ENCODE assay signal across 22 cellular contexts in genomic region chr3:120081719-120082118, GRCh38. TPM values are rescaled to one million over a fixed set of nuclear protein-coding genes. Genes with fewer than 3 reads are reported as not detected.
DNase-seq lines count a peak whose midpoint lies in the region; ATAC-seq, FAIRE-seq and TF ChIP-seq lines count a peak whose summit lies in the region.
"Had no signal": no experiment of that assay in that cellular context is flagged by ENCODE, and none has a peak within 500 bp of the region (broad histone marks: within the 10 kb centered on the region; RNA-seq: fewer than 3 reads in every experiment).

No MANE protein-coding gene starts in this region.

- H3K27ac ChIP-seq in astrocyte (ENCODE audit: low read depth, low read length) = no peak overlapping the region
- H3K27ac ChIP-seq in H9 (ENCODE audit: insufficient read length, low read depth, low read length) = no peak overlapping the region
- H3K27ac ChIP-seq in ascending aorta = no peak overlapping the region
- H3K27ac ChIP-seq: heart right ventricle, lower lobe of right lung, tibial artery had no signal

- intact Hi-C loops in ascending aorta (cut with DNase I) = no loop called here

- H3K4me1 ChIP-seq in astrocyte (ENCODE audit: insufficient read depth, low read length) (no peaks in the 10 kb centered on the region), H9 (ENCODE audit: insufficient read depth, low read length) (no peaks in the 10 kb centered on the region), ascending aorta (peaks cover 0 to 6% of the 10 kb centered on the region in 2 donors)

- H3K4me2 ChIP-seq in astrocyte (ENCODE audit: low read length) (no peak overlapping the region), H9 (ENCODE audit: insufficient read depth, insufficient read length, low read length) (no peak overlapping the region)
- H3K4me2 ChIP-seq: GM23338 had no signal

- no peak overlapping the region for H2BK5ac ChIP-seq in H9 (ENCODE audit: insufficient read length, low read length)

- TF ChIP-seq POLR2A in GM12891 (IDR thresholded peaks at IDR 0.05; ENCODE audit: low read depth, low read length) = no peak

- H3K14ac ChIP-seq in H9 (ENCODE audit: insufficient read depth, low read length) = no peak overlapping the region

- no peak overlapping the region for H2BK120ac ChIP-seq in H9 (ENCODE audit: low read depth, low read length, poor library complexity, severe bottlenecking)

- H3K4me3 Mint-ChIP-seq in astrocyte (ENCODE audit: unreplicated experiment) (no peak overlapping the region), H9 (no peak overlapping the region; a peak in 1 of 5 replicates)
- H3K4me3 Mint-ChIP-seq: activated CD4-positive, alpha-beta memory T cell treated with anti-CD3 and anti-CD28 coated beads, Interleukin-2, amount 10 ng/mL, durations not matched to agents 7 days and 5 days; activated T-cell treated with anti-CD3 and anti-CD28 coated beads, Interleukin-2, amount 50 U/mL, for 72 hours; GM23338 had no signal

- H2BK20ac ChIP-seq in H9 (ENCODE audit: low read depth, low read length, poor library complexity, severe bottlenecking) = no peak overlapping the region

- no peak overlapping the region for H3T11ph ChIP-seq in H9 (ENCODE audit: low read length)

- H3K56ac ChIP-seq in H9 (ENCODE audit: insufficient read length, low read depth, low read length) = no peak overlapping the region

- no peak overlapping the region for H3K23ac ChIP-seq in H9 (ENCODE audit: insufficient read length, low read depth, low read length)

- H3K4me3 ChIP-seq in astrocyte (ENCODE audit: insufficient read depth, low read depth, low read length) (no peak overlapping the region), ascending aorta (no peak overlapping the region)
- H3K4me3 ChIP-seq: GM23338, heart right ventricle, lower lobe of right lung, tibial artery had no signal

- H3K79me1 ChIP-seq in H9 (ENCODE audit: insufficient read depth, low read depth, low read length, poor library complexity, severe bottlenecking) = peaks cover 5% of the 10 kb centered on the region

- H3K27me3 ChIP-seq in astrocyte (ENCODE audit: insufficient read depth, low read length) (no peaks in the 10 kb centered on the region), H9 (ENCODE audit: insufficient read depth, low read length) (no peaks in the 10 kb centered on the region), ascending aorta (no peaks in the 10 kb centered on the region)
- H3K27me3 ChIP-seq: heart right ventricle, tibial artery had no signal

- no peak overlapping the region for H3K9ac ChIP-seq in astrocyte (ENCODE audit: low read length)
- H3K9ac ChIP-seq in H9 (ENCODE audit: extremely low read depth, insufficient read length, low read length) = no peak overlapping the region

- H4K8ac ChIP-seq in H9 (replicated peaks; ENCODE audit: insufficient read length, low read depth, low read length) = no peak overlapping the region

- H3K36me3 ChIP-seq in astrocyte (ENCODE audit: insufficient read depth, low read length) = no peaks in the 10 kb centered on the region
- H3K36me3 ChIP-seq in ascending aorta = no peaks in the 10 kb centered on the region
- H3K36me3 ChIP-seq: heart right ventricle, lower lobe of right lung, tibial artery had no signal

- no peak overlapping the region for H2AK5ac ChIP-seq in H9 (ENCODE audit: insufficient read length, low read length)

- H4K20me1 ChIP-seq in astrocyte (ENCODE audit: insufficient read depth, low read length) (peaks cover 86% of the 10 kb centered on the region), H9 (ENCODE audit: control insufficient read depth, insufficient read depth, insufficient read length) (no peaks in the 10 kb centered on the region)

- no peak overlapping the region for H2BK15ac ChIP-seq in H9 (ENCODE audit: low read depth, low read length)

- no CpG with 5 or more reads among the region's 3 CpGs for WGBS in H9 (ENCODE audit: extremely low coverage, insufficient read length, low lambda C conversion rate)

- H3K4me1 Mint-ChIP-seq in astrocyte (ENCODE audit: low read depth, unreplicated experiment) = peaks cover 21% of the 10 kb centered on the region
- H3K4me1 Mint-ChIP-seq in H9 = peaks cover 10 to 13% of the 10 kb centered on the region in 2 experiments

- H3K27ac Mint-ChIP-seq in astrocyte (ENCODE audit: unreplicated experiment) (no peak overlapping the region), H9 (0 out of 7 replicates have a peak overlapping the region, but pooled peaks of 1 of the 3 experiments have one; percentile 6)
- H3K27ac Mint-ChIP-seq: activated CD4-positive, alpha-beta memory T cell treated with anti-CD3 and anti-CD28 coated beads, Interleukin-2, amount 10 ng/mL, durations not matched to agents 7 days and 5 days; activated T-cell treated with anti-CD3 and anti-CD28 coated beads, Interleukin-2, amount 50 U/mL, for 72 hours; GM23338 had no signal

- H2AFZ ChIP-seq in astrocyte (ENCODE audit: low read depth, low read length) (no peak overlapping the region), H9 (ENCODE audit: low read length) (no peak overlapping the region)
- H2AFZ ChIP-seq: GM23338 had no signal

- H3K27me3 Mint-ChIP-seq in astrocyte (ENCODE audit: low read depth, unreplicated experiment) = no peaks in the 10 kb centered on the region
- H3K27me3 Mint-ChIP-seq in H9 (ENCODE audit: low read depth) = no peaks in the 10 kb centered on the region
- H3K27me3 Mint-ChIP-seq: activated CD4-positive, alpha-beta memory T cell treated with anti-CD3 and anti-CD28 coated beads, Interleukin-2, amount 10 ng/mL, durations not matched to agents 7 days and 5 days had no signal

- H4K5ac ChIP-seq in H9 (ENCODE audit: insufficient read length, low read depth, low read length) = no peak overlapping the region

- H3K4ac ChIP-seq in H9 (ENCODE audit: low read depth, low read length) = no peak overlapping the region

- FAIRE-seq in GM12891 (lab: Jason Lieb, UNC) (peak; percentile 20), GM19239 (lab: Jason Lieb, UNC) (peak; percentile 76), astrocyte (lab: Jason Lieb, UNC) (peak; percentile 5)
- FAIRE-seq: bronchial epithelial cell, endothelial cell of umbilical vein had no signal

- H3K36me3 Mint-ChIP-seq in astrocyte (ENCODE audit: low read depth, unreplicated experiment) (peaks cover 3% of the 10 kb centered on the region), H9 (ENCODE audit: insufficient read depth in 1 of 3, low read depth in 3 of 3) (peaks cover 8 to 11% (median 10%) of the 10 kb centered on the region in 3 experiments; a peak in 6 of 7 replicates)

- H3K9me3 Mint-ChIP-seq in astrocyte (ENCODE audit: unreplicated experiment) (no peaks in the 10 kb centered on the region), H9 (no peaks in the 10 kb centered on the region; a peak in 1 of 5 replicates)
- H3K9me3 Mint-ChIP-seq: activated CD4-positive, alpha-beta memory T cell treated with anti-CD3 and anti-CD28 coated beads, Interleukin-2, amount 10 ng/mL, durations not matched to agents 7 days and 5 days; activated T-cell treated with anti-CD3 and anti-CD28 coated beads, Interleukin-2, amount 50 U/mL, for 72 hours; GM23338 had no signal

- DNase-seq in GM12891 (ENCODE audit: insufficient read length, low spot score) = no peak
- DNase-seq in GM19239 (ENCODE audit: insufficient read length, low spot score) = no peak
- no peak for DNase-seq in astrocyte (ENCODE audit: low read depth)
- DNase-seq in NCI-H1092 (lab: John Stamatoyannopoulos, UW) = no peak
- no peak for DNase-seq in H9
- no peak for DNase-seq in ascending aorta (ENCODE audit: low spot score in 2 of 2)
- DNase-seq: activated CD4-positive, alpha-beta memory T cell treated with anti-CD3 and anti-CD28 coated beads, Interleukin-2, amount 10 ng/mL, durations not matched to agents 7 days and 5 days; activated CD4-positive, CD25-positive, alpha-beta regulatory T cell; activated T-cell treated with anti-CD3 and anti-CD28 coated beads, Interleukin-2, amount 50 U/mL, for 72 hours; DND-41; heart right ventricle; lower lobe of right lung; NCI-H2029; NCI-H510A; right cardiac atrium; T-helper 9 cell; tibial artery had no signal

- no peak overlapping the region for H4K91ac ChIP-seq in H9 (ENCODE audit: insufficient read length, low read depth, low read length)

- TF ChIP-seq CTCF in astrocyte (IDR thresholded peaks at IDR 0.05; ENCODE audit: insufficient read depth, low read depth, low read length) = no peak
- no peak for TF ChIP-seq CTCF in H9 (conservative IDR thresholded peaks at IDR 0.05)
- no peak for TF ChIP-seq CTCF in ascending aorta (IDR thresholded peaks at IDR 0.05)

- H3K79me2 ChIP-seq in astrocyte (ENCODE audit: insufficient read depth, low read length) = peaks cover 100% of the 10 kb centered on the region
- H3K79me2 ChIP-seq in H9 (ENCODE audit: insufficient read depth, low read length) = peaks cover 45% of the 10 kb centered on the region; the same call in 1 of the 2 replicates

- H3K18ac ChIP-seq in H9 (ENCODE audit: insufficient read length, low read depth, low read length) = no peak overlapping the region

- ATAC-seq in HG02852 (IDR thresholded peaks at IDR 0.05; ENCODE audit: unreplicated experiment) (peak; percentile 59), GM18870 (IDR thresholded peaks at IDR 0.05; ENCODE audit: unreplicated experiment) (no peak)
- ATAC-seq: activated T-cell treated with anti-CD3 and anti-CD28 coated beads, Interleukin-2, amount 50 U/mL, for 72 hours; GM23338; heart right ventricle; lower lobe of right lung; right cardiac atrium had no signal

- H2BK12ac ChIP-seq in H9 (ENCODE audit: insufficient read length, low read depth, low read length) = no peak overlapping the region

- H3K23me2 ChIP-seq in H9 (ENCODE audit: insufficient read length, low read depth, low read length, poor library complexity, severe bottlenecking) = no peaks in the 10 kb centered on the region

- H3K9me3 ChIP-seq in astrocyte (ENCODE audit: insufficient read depth, low read depth, low read length) = no peaks in the 10 kb centered on the region
- H3K9me3 ChIP-seq in H9 (ENCODE audit: control insufficient read depth, low read depth, low read length) = no peaks in the 10 kb centered on the region
- H3K9me3 ChIP-seq in ascending aorta = no peaks in the 10 kb centered on the region
- H3K9me3 ChIP-seq: heart right ventricle, lower lobe of right lung, tibial artery had no signal

TF ChIP-seq in GM12891, 5 proteins besides CTCF, POLR2A, EP300 and RAD21:
- no peak for TF ChIP-seq POU2F2 (IDR thresholded peaks at IDR 0.05; ENCODE audit: low read depth, low read length)
- TF ChIP-seq SPI1 (IDR thresholded peaks at IDR 0.05; ENCODE audit: low read depth, low read length) = no peak
- TF ChIP-seq TAF1 (IDR thresholded peaks at IDR 0.05; ENCODE audit: low read depth, low read length) = no peak
- no peak for TF ChIP-seq POLR2AphosphoS5 (IDR thresholded peaks at IDR 0.05; ENCODE audit: low read depth, low read length)
- no peak for TF ChIP-seq PAX5 (IDR thresholded peaks at IDR 0.05; ENCODE audit: insufficient read depth, low read length, severe bottlenecking)

RNA-seq across cellular contexts. Expression of gene GSK3B, which starts 12.5 kb away (rescaled TPM):
- 20.8 TPM for polyA plus RNA-seq in GM12891 (2012; ENCODE audit: low read depth, missing spikeins)
- total RNA-seq in astrocyte (68.0 and 80.6 TPM in 2 replicates), H9 (2021) (52.8 and 56.5 TPM in 2 replicates), ascending aorta (11.8 TPM)
